In genomic region chr7:71363627-71364026, GRCh38 we compare ENCODE assay signal across 29 cellular contexts.
"Had no signal": no experiment of that assay in that cellular context is flagged by ENCODE, and none has a peak within 500 bp of the region (broad histone marks: within the 10 kb centered on the region; RNA-seq: fewer than 3 reads in every experiment).

No MANE protein-coding gene starts in this region.

- H3K27me3 ChIP-seq: neutrophil, right lobe of liver, sigmoid colon, stomach, thyroid gland, tibial nerve, upper lobe of left lung, vagina had no signal

- H3K27me3 Mint-ChIP-seq: natural killer cell treated with Interleukin-12 subunit alpha and Interleukin-12 subunit beta and Interleukin-15 and Interleukin-18, amount 100 ng/mL, for 72 hours; progenitor cell of endocrine pancreas; stimulated activated naive B cell treated with anti-CD40 and anti-IgM and Interleukin-4, amounts not matched to agents 10 μg/mL and 1 μg/mL and 100 μg/mL, for 72 hours; stimulated activated naive CD8-positive, alpha-beta T cell treated with anti-CD3 and anti-CD28 coated beads, Interleukin-15, Interleukin-2, amounts not matched to agents 100 ng/mL and 50 ng/mL, for 24 hours had no signal

- H3K9me3 ChIP-seq: right lobe of liver, thoracic aorta, thyroid gland, tibial nerve, vagina had no signal

- H3K4me3 ChIP-seq: psoas muscle, right lobe of liver, sigmoid colon, stomach, thoracic aorta, thyroid gland, tibial nerve, upper lobe of left lung, vagina had no signal

- H3K4me1 ChIP-seq: parathyroid adenoma, psoas muscle, right lobe of liver, stomach, thyroid gland, upper lobe of left lung, vagina had no signal

- H2AFZ ChIP-seq: parathyroid adenoma had no signal

- FAIRE-seq: small intestine, urothelium cell line had no signal

- H3K36me3 ChIP-seq: neutrophil, right lobe of liver, sigmoid colon, stomach, thoracic aorta, thyroid gland, tibial nerve, upper lobe of left lung, vagina had no signal

- H3K27ac Mint-ChIP-seq: natural killer cell treated with Interleukin-12 subunit alpha and Interleukin-12 subunit beta and Interleukin-15 and Interleukin-18, amount 100 ng/mL, for 72 hours; nephron progenitor cell; progenitor cell of endocrine pancreas; stimulated activated effector memory CD8-positive, alpha-beta T cell treated with anti-CD3 and anti-CD28 coated beads, Interleukin-12 subunit alpha, Interleukin-12 subunit beta, amount 100 ng/mL, for 72 hours; stimulated activated naive B cell treated with anti-CD40 and anti-IgM and Interleukin-4, amounts not matched to agents 10 μg/mL and 1 μg/mL and 100 μg/mL, for 72 hours; stimulated activated naive CD8-positive, alpha-beta T cell treated with anti-CD3 and anti-CD28 coated beads, Interleukin-15, Interleukin-2, amounts not matched to agents 100 ng/mL and 50 ng/mL, for 24 hours had no signal

- DNase-seq: nephron progenitor cell; nucleus accumbens; posterior cingulate gyrus; psoas muscle; right cardiac atrium; right lobe of liver; sigmoid colon; small intestine; stimulated activated CD4-positive, alpha-beta T cell treated with anti-CD3 and anti-CD28 coated beads, Interleukin-15, amount 100 ng/mL, for 24 hours; stimulated activated CD4-positive, alpha-beta T cell treated with anti-CD3 and anti-CD28 coated beads, Interleukin-2, amount 100 ng/mL, for 24 hours; stimulated activated CD4-positive, alpha-beta T cell treated with anti-CD3 and anti-CD28 coated beads, Interleukin-2, amount 100 ng/mL, for 48 hours; stimulated activated CD4-positive, alpha-beta T cell treated with anti-CD3 and anti-CD28 coated beads, Interleukin-4, amount 100 ng/mL, for 24 hours; stimulated activated naive B cell treated with anti-CD40 and anti-IgM and Interleukin-4, amounts not matched to agents 10 μg/mL and 1 μg/mL and 100 μg/mL, for 72 hours; stimulated activated naive CD4-positive, alpha-beta T cell treated with Interleukin-2 at 50 U/mL for 16 hours; stomach; thyroid gland; trophoblast cell; upper lobe of left lung had no signal

- H3K79me2 ChIP-seq: parathyroid adenoma had no signal

- H3K36me3 Mint-ChIP-seq: stimulated activated effector memory CD8-positive, alpha-beta T cell treated with anti-CD3 and anti-CD28 coated beads, Interleukin-12 subunit alpha, Interleukin-12 subunit beta, amount 100 ng/mL, for 72 hours; stimulated activated naive B cell treated with anti-CD40 and anti-IgM and Interleukin-4, amounts not matched to agents 10 μg/mL and 1 μg/mL and 100 μg/mL, for 72 hours had no signal

- H3K4me1 Mint-ChIP-seq: stimulated activated effector memory CD8-positive, alpha-beta T cell treated with anti-CD3 and anti-CD28 coated beads, Interleukin-12 subunit alpha, Interleukin-12 subunit beta, amount 100 ng/mL, for 72 hours; stimulated activated naive B cell treated with anti-CD40 and anti-IgM and Interleukin-4, amounts not matched to agents 10 μg/mL and 1 μg/mL and 100 μg/mL, for 72 hours had no signal

- H3K4me3 Mint-ChIP-seq: natural killer cell treated with Interleukin-12 subunit alpha and Interleukin-12 subunit beta and Interleukin-15 and Interleukin-18, amount 100 ng/mL, for 72 hours; nephron progenitor cell; neural crest cell; stimulated activated effector memory CD8-positive, alpha-beta T cell treated with anti-CD3 and anti-CD28 coated beads, Interleukin-12 subunit alpha, Interleukin-12 subunit beta, amount 100 ng/mL, for 72 hours; stimulated activated naive B cell treated with anti-CD40 and anti-IgM and Interleukin-4, amounts not matched to agents 10 μg/mL and 1 μg/mL and 100 μg/mL, for 72 hours; stimulated activated naive CD8-positive, alpha-beta T cell treated with anti-CD3 and anti-CD28 coated beads, Interleukin-15, Interleukin-2, amounts not matched to agents 100 ng/mL and 50 ng/mL, for 24 hours had no signal

- ATAC-seq: natural killer cell treated with Interleukin-12 subunit alpha and Interleukin-12 subunit beta and Interleukin-15 and Interleukin-18, amount 100 ng/mL, for 72 hours; psoas muscle; right cardiac atrium; right lobe of liver; stimulated activated effector memory CD8-positive, alpha-beta T cell treated with anti-CD3 and anti-CD28 coated beads, Interleukin-12 subunit alpha, Interleukin-12 subunit beta, amount 100 ng/mL, for 72 hours; stimulated activated naive B cell treated with anti-CD40 and anti-IgM and Interleukin-4, amounts not matched to agents 10 μg/mL and 1 μg/mL and 100 μg/mL, for 72 hours had no signal

- H3K27ac ChIP-seq: neutrophil, parathyroid adenoma, psoas muscle, right lobe of liver, sigmoid colon, stomach, thoracic aorta, thyroid gland, upper lobe of left lung, vagina had no signal

- H3K9ac ChIP-seq: parathyroid adenoma had no signal
